ENCODE assay signal across 8 cellular contexts in the genomic region with DNA sequence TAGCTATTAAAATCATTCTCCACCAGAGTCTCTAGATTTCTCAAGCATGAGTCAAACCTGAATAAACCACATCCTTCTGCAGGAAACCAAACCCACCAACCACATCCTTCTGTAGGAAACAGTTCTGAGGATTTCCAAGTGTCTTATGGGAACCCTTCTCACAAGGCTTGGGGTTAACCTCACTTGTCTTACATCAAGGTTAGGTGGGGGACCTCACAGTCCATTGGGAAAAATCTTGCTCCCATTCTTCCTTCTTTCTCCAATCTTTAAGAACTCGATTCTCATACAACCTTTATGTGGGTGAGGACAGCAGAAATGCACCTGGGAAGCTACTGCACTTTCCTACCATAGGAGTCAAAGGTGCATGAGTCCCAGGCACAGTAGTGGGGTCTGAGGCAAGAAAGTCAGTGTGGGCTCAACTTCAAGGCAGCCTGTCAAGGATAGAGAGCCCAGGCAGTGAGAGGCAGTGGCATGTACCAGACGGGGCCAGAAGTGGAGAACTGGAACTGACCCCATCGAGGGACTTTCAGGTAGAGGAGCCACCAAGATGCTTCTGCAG.
DNase-seq lines count a peak whose midpoint lies in the region; ATAC-seq lines count a peak whose summit lies in the region.

No MANE protein-coding gene starts in this region.

- DNase-seq in activated naive CD4-positive, alpha-beta T cell treated with Interleukin-2 at 50 U/mL for 16 hours: peak; percentile 41
- DNase-seq in activated naive CD4-positive, alpha-beta T cell (lab: John Stamatoyannopoulos, UW): no peak
- peak; percentile 57 for DNase-seq in SKM-1 treated with dmso at 0.1 percent for 144 hours (lab: John Stamatoyannopoulos, UW; ENCODE audit: unreplicated experiment)
- DNase-seq in brain pericyte (ENCODE audit: low read depth, low spot score): peak; percentile 17
- DNase-seq in stimulated activated CD4-positive, alpha-beta T cell treated with anti-CD3 and anti-CD28 coated beads, Interleukin-4, amount 100 ng/mL, for 24 hours: peak; percentile 56
- DNase-seq in DMS53 treated with DMSO at 0.1 percent for 48 hours (lab: John Stamatoyannopoulos, UW; ENCODE audit: unreplicated experiment): no peak

- ATAC-seq in HG03060 (IDR thresholded peaks at IDR 0.05; ENCODE audit: low read depth, unreplicated experiment) (peak; percentile 98), HG03439 (IDR thresholded peaks at IDR 0.05; ENCODE audit: unreplicated experiment) (no peak)

Comparison
In these comparisons a context has a peak if more than half of its experiments do, and no peak if none do; other contexts are left out.
1. DNase-seq: peak in activated naive CD4-positive, alpha-beta T cell treated with Interleukin-2 at 50 U/mL for 16 hours (single experiment), SKM-1 treated with dmso at 0.1 percent for 144 hours (single experiment), brain pericyte (single experiment) and stimulated activated CD4-positive, alpha-beta T cell treated with anti-CD3 and anti-CD28 coated beads, Interleukin-4, amount 100 ng/mL, for 24 hours (single experiment); none in activated naive CD4-positive, alpha-beta T cell (0 of 4) and DMS53 treated with DMSO at 0.1 percent for 48 hours (single experiment).